1 cellular context compared by ENCODE assay signal in genomic region chr10:126890797-126891196, GRCh38. TPM values are rescaled to one million over a fixed set of nuclear protein-coding genes. Genes with fewer than 3 reads are reported as not detected.
"Had no signal": no experiment of that assay in that cellular context is flagged by ENCODE, and none has a peak within 500 bp of the region (broad histone marks: within the 10 kb centered on the region; RNA-seq: fewer than 3 reads in every experiment).

No MANE protein-coding gene starts in this region.

RNA-seq across cellular contexts. Expression of gene DOCK1, which starts 14.4 kb away (rescaled TPM):
- total RNA-seq: naive thymus-derived CD8-positive, alpha-beta T cell had no signal
- polyA plus RNA-seq: naive thymus-derived CD8-positive, alpha-beta T cell had no signal
